ENCODE assay signal across 9 cellular contexts in the genomic region with DNA sequence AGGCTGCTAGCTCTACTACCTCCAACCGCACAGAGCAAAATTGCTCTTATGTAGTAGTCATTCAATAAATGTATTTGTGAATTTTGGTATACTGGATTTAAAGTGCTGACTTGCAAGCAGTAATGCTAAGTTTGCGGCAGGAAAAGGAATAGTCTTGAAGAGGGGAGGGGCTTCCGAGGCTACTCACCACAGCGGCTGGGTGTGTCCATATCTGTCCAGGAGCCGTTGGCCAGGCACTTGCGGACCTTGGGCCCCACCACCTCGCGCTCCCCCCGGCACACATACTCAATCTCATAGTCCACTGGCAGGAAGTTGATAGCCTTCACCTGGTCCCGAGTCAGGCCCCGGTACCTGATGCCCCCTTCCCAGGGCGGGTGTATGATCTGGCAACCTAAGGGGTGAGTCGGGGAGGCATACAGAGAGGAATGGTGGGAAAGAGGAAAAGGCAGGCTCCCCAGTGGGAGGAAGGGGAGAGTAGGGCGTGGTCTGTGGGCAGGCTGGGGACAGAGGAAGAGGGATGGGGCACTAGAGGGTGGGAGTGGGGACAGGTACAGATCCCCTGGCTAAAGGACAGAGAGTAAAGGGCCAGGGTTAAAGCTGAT. TPM values are rescaled to one million over a fixed set of nuclear protein-coding genes. Genes with fewer than 3 reads are reported as not detected.
A peak's percentile ranks its signal among the peaks of the same experiment; 100 is the strongest.
DNase-seq lines count a peak whose midpoint lies in the region; ATAC-seq and TF ChIP-seq lines count a peak whose summit lies in the region.
"Had no signal": no experiment of that assay in that cellular context is flagged by ENCODE, and none has a peak within 500 bp of the region (broad histone marks: within the 10 kb centered on the region; RNA-seq: fewer than 3 reads in every experiment).

No MANE protein-coding gene starts in this region.

- H3K9me3 ChIP-seq in HAP-1, result no peaks in the 10 kb centered on the region
- H3K9me3 ChIP-seq in endodermal cell (ENCODE audit: control insufficient read depth, low read length), result no peaks in the 10 kb centered on the region
- H3K9me3 ChIP-seq in left lung, result no peaks in the 10 kb centered on the region
- H3K9me3 ChIP-seq: adrenal gland, thyroid gland had no signal

- intact Hi-C loops in left lung (cut with DNase I), result no loop called here

- H3K27me3 ChIP-seq in HAP-1 (ENCODE audit: low read depth) (no peaks in the 10 kb centered on the region), endodermal cell (ENCODE audit: control insufficient read depth, insufficient read depth, low read length, poor library complexity, severe bottlenecking) (peaks cover 10% of the 10 kb centered on the region), left lung (peaks cover 0 to 25% of the 10 kb centered on the region in 2 donors)
- H3K27me3 ChIP-seq: adrenal gland, thyroid gland had no signal

- WGBS in endodermal cell (ENCODE audit: insufficient coverage in 1 of 2, insufficient read length in 1 of 2), 2 experiments, result 33% methylated on average over 14 of the region's 14 CpGs; no CpG with 5 or more reads in 1 of the 2 experiments

- H3K4me1 Mint-ChIP-seq in T-cell (peaks cover 54 to 64% (median 57%) of the 10 kb centered on the region in 3 donors), endodermal cell (peaks cover 43% of the 10 kb centered on the region), osteocyte (ENCODE audit: unreplicated experiment) (peaks cover 53% of the 10 kb centered on the region)

- H3K27ac Mint-ChIP-seq in T-cell (peak overlapping the region in 1 of 2 donors; percentile 77), endodermal cell (no peak overlapping the region), osteocyte (ENCODE audit: unreplicated experiment) (peak overlapping the region; percentile 74)

- H3K9ac ChIP-seq in endodermal cell (ENCODE audit: extremely low read depth, low read length, poor library complexity, severe bottlenecking), result no peak overlapping the region

- ATAC-seq in T-cell (replicated peaks in 1 of 4) (no peak), left lung (no peak)

- H3K36me3 ChIP-seq in HAP-1 (replicated peaks) (no peaks in the 10 kb centered on the region), endodermal cell (ENCODE audit: control insufficient read depth, insufficient read depth, low read length) (no peaks in the 10 kb centered on the region), left lung (no peaks in the 10 kb centered on the region)
- H3K36me3 ChIP-seq: adrenal gland, thyroid gland had no signal

- H3K27ac ChIP-seq in endodermal cell (ENCODE audit: low read depth, low read length), result no peak overlapping the region
- no peak overlapping the region for H3K27ac ChIP-seq in left lung

- H3K4me1 ChIP-seq in HAP-1 (peaks cover 14% of the 10 kb centered on the region), endodermal cell (ENCODE audit: control insufficient read depth, insufficient read depth, low read length) (no peaks in the 10 kb centered on the region), left lung (peaks cover 6 to 49% of the 10 kb centered on the region in 2 donors)

- POLR2A ChIA-PET in T-cell (lab: Charles Lee), result no interaction called here

- H3K9me3 Mint-ChIP-seq in T-cell (no peaks in the 10 kb centered on the region), endodermal cell (no peaks in the 10 kb centered on the region), osteocyte (ENCODE audit: unreplicated experiment) (no peaks in the 10 kb centered on the region)

- TF ChIP-seq CTCF in endodermal cell (conservative IDR thresholded peaks at IDR 0.05) (no peak), osteocyte (IDR thresholded peaks at IDR 0.05) (no peak), left lung (IDR thresholded peaks at IDR 0.05) (no peak)

- H3K36me3 Mint-ChIP-seq in T-cell, result no peaks in the 10 kb centered on the region
- H3K36me3 Mint-ChIP-seq in endodermal cell (ENCODE audit: low read depth), result no peaks in the 10 kb centered on the region
- H3K36me3 Mint-ChIP-seq in osteocyte (ENCODE audit: unreplicated experiment), result no peaks in the 10 kb centered on the region

- DNase-seq in HAP-1 (ENCODE audit: low spot score in 2 of 2) (peak in 1 of 2 experiments; percentile 29), T-cell (no peak), endodermal cell (peak; percentile 72), osteocyte (ENCODE audit: extremely low spot score, unreplicated experiment) (no peak), left lung (no peak), pons (ENCODE audit: low spot score) (no peak), LoVo (ENCODE audit: low spot score) (no peak)
- DNase-seq: thyroid gland had no signal

- CTCF ChIA-PET in T-cell (lab: Charles Lee), result interaction anchor here in 1 of 2 donors (3.1 kb wide), 1 partner anchor 19 kb away, joined by 12 read pairs; no protein-coding TSS in a partner anchor

- H3K27me3 Mint-ChIP-seq in T-cell (peaks cover 0 to 2% of the 10 kb centered on the region in 2 donors), endodermal cell (ENCODE audit: insufficient read depth) (peaks cover 18% of the 10 kb centered on the region), osteocyte (ENCODE audit: unreplicated experiment) (no peaks in the 10 kb centered on the region)

- H3K4me3 Mint-ChIP-seq in T-cell (peak overlapping the region; percentile 80 to 95 (median 89)), endodermal cell (peak overlapping the region; percentile 80), osteocyte (ENCODE audit: unreplicated experiment) (peak overlapping the region; percentile 93)

- in situ Hi-C loops in HAP-1 (cut with MboI; ENCODE audit: low sequenced_read_pairs), result no loop called here

- H3K4me3 ChIP-seq in HAP-1, result peak overlapping the region; percentile 67
- H3K4me3 ChIP-seq in endodermal cell (ENCODE audit: low read length), result peak overlapping the region; percentile 92
- no peak overlapping the region for H3K4me3 ChIP-seq in left lung

RNA-seq across cellular contexts. Expression of gene GABBR1, which starts 1.7 kb away (rescaled TPM):
- total RNA-seq in T-cell (10 to 100 TPM; 48.0 to 82.7 (median 74.8) TPM), endodermal cell (10 to 100 TPM; 81.8 to 99.1 TPM), osteocyte (80.4 and 93.6 TPM in 2 replicates), left lung (10 to 100 TPM; 25.0 to 32.0 TPM)
- 59.1 TPM for polyA plus RNA-seq in endodermal cell (2013, experiment 1 of 2)
- 52.2 TPM for polyA plus RNA-seq in endodermal cell (2013, experiment 2 of 2)

RNA-seq across cellular contexts. Expression of gene MOG, which starts 25.6 kb away (rescaled TPM):
- total RNA-seq in T-cell (not detected), endodermal cell (not detected), osteocyte (not detected in 2 replicates), left lung (not detected)
- polyA plus RNA-seq in endodermal cell (2013, experiment 1 of 2), result not detected
- polyA plus RNA-seq in endodermal cell (2013, experiment 2 of 2), result not detected
- total RNA-seq: adrenal gland, thyroid gland had no signal
- polyA plus RNA-seq: adrenal gland had no signal

RNA-seq across cellular contexts. Expression of gene OR2H2, which starts 46.4 kb away (rescaled TPM):
- not detected for total RNA-seq in T-cell
- not detected for total RNA-seq in endodermal cell
- polyA plus RNA-seq in endodermal cell (2013, experiment 1 of 2), result not detected
- not detected for polyA plus RNA-seq in endodermal cell (2013, experiment 2 of 2)
- total RNA-seq in osteocyte, result not detected in 2 replicates
- not detected for total RNA-seq in left lung
- total RNA-seq: adrenal gland, thyroid gland had no signal
- polyA plus RNA-seq: adrenal gland had no signal

RNA-seq across cellular contexts. Expression of gene ZFP57, which starts 49.6 kb away (rescaled TPM):
- total RNA-seq in T-cell (1 to 10 TPM in 1 of 5 donors, not detected in 4; 1.0 TPM), endodermal cell (under 1 TPM; 0.24 to 0.59 TPM), osteocyte (not detected in 2 replicates), left lung (not detected)
- 0.11 TPM for polyA plus RNA-seq in endodermal cell (2013, experiment 1 of 2)
- not detected for polyA plus RNA-seq in endodermal cell (2013, experiment 2 of 2)
- total RNA-seq: thyroid gland had no signal

Comparison
In these comparisons a context has a peak if more than half of its experiments do, and no peak if none do; other contexts are left out.
1. H3K4me3 ChIP-seq: peak in HAP-1 (single experiment) and endodermal cell (single experiment); none in left lung (0 of 2).
2. Peak in every context shown above with its lines, with median percentiles within 50 percentile points of each other: H3K4me3 Mint-ChIP-seq.